Comparison of ENCODE assay signal across 8 cellular contexts in genomic region chr1:67749844-67750689, GRCh38.
DNase-seq lines count a peak whose midpoint lies in the region; ATAC-seq lines count a peak whose summit lies in the region.

No MANE protein-coding gene starts in this region.

- no peaks in the 10 kb centered on the region for H3K27me3 ChIP-seq in adipocyte (replicated peaks; ENCODE audit: control insufficient read depth, insufficient read depth, low read length)
- H3K27me3 ChIP-seq in iPS-20b (ENCODE audit: insufficient read depth, low read length) = no peaks in the 10 kb centered on the region; the same call in 1 of the 2 replicates

- peaks cover 5% of the 10 kb centered on the region for H3K36me3 ChIP-seq in adipocyte (ENCODE audit: control insufficient read depth, insufficient read depth, low read length, severe bottlenecking)
- H3K36me3 ChIP-seq in iPS-20b (ENCODE audit: insufficient read depth, low read depth, low read length) = no peaks in the 10 kb centered on the region

- peak; percentile 37 for ATAC-seq in HG03378 (IDR thresholded peaks at IDR 0.05; ENCODE audit: unreplicated experiment)
- ATAC-seq in stimulated activated naive CD8-positive, alpha-beta T cell treated with anti-CD3 and anti-CD28 coated beads, Interleukin-15, Interleukin-2, amounts not matched to agents 100 U/mL and 50 U/mL, for 24 hours = peak; percentile 49
- ATAC-seq in GM18517 (IDR thresholded peaks at IDR 0.05; ENCODE audit: unreplicated experiment) = no peak

- in situ Hi-C loops in Caki2 (cut with HindIII; ENCODE audit: low pct_unique_long_range_greater_than_20kb, low sequenced_read_pairs) = no loop called here

- H3K9me3 ChIP-seq in adipocyte (ENCODE audit: control insufficient read depth, low read length) (no peaks in the 10 kb centered on the region), iPS-20b (ENCODE audit: insufficient read depth, low read depth, low read length) (no peaks in the 10 kb centered on the region)

- H3K27ac ChIP-seq in iPS-20b (ENCODE audit: low read length) = peak overlapping the region; percentile 76

- H3K9ac ChIP-seq in adipocyte (ENCODE audit: low read length) (peak overlapping the region; percentile 77), iPS-20b (ENCODE audit: low read depth, low read length) (peak overlapping the region; percentile 82)

- H3K4me3 ChIP-seq in adipocyte (ENCODE audit: low read length) (peak overlapping the region; percentile 67), iPS-20b (ENCODE audit: low read length) (peak overlapping the region; percentile 52)

- H3K4me1 ChIP-seq in adipocyte (ENCODE audit: control insufficient read depth, insufficient read depth, low read length) (peaks cover 80% of the 10 kb centered on the region), iPS-20b (ENCODE audit: insufficient read depth, low read length) (peaks cover 64% of the 10 kb centered on the region)

- DNase-seq in Caki2 (ENCODE audit: low read depth) (peak; percentile 82), adipocyte (ENCODE audit: low read depth) (peak; percentile 92), RKO (ENCODE audit: low spot score) (no peak)
- no peak for DNase-seq in stimulated activated naive CD8-positive, alpha-beta T cell treated with anti-CD3 and anti-CD28 coated beads, Interleukin-15, Interleukin-2, amounts not matched to agents 100 U/mL and 50 U/mL, for 24 hours
- DNase-seq in stimulated activated CD4-positive, alpha-beta T cell treated with anti-CD3 and anti-CD28 coated beads, Interleukin-4, amount 100 ng/mL, for 1 hour = no peak

Comparison
In these comparisons a context has a peak if more than half of its experiments do, and no peak if none do; other contexts are left out.
1. DNase-seq: peak in Caki2 (single experiment) and adipocyte (single experiment); none in stimulated activated naive CD8-positive, alpha-beta T cell treated with anti-CD3 and anti-CD28 coated beads, Interleukin-15, Interleukin-2, amounts not matched to agents 100 U/mL and 50 U/mL, for 24 hours (single experiment), RKO (single experiment) and stimulated activated CD4-positive, alpha-beta T cell treated with anti-CD3 and anti-CD28 coated beads, Interleukin-4, amount 100 ng/mL, for 1 hour (single experiment).